Comparison of ENCODE assay signal across 16 cellular contexts in the genomic region with DNA sequence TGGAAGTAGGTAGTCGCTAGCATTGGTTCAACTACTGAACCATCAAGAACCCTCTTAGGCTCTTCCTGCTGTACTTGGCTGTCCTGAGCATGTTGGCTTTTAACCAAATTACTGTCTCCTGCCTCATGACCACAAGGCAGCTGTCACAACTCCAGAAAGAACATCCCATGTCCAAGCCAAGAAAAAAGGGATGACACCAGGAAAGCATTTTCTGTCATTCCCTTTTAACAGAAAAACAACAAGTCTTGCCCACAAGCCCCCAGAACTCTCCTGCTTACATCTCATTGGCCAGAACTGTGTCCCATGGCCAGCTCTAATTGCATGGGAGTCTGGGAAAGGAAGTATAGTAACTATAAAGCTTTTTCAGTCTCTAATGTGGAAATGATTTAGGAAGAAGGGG. TPM values are rescaled to one million over a fixed set of nuclear protein-coding genes. Genes with fewer than 3 reads are reported as not detected.
DNase-seq lines count a peak whose midpoint lies in the region; ATAC-seq and TF ChIP-seq lines count a peak whose summit lies in the region.
"Had no signal": no experiment of that assay in that cellular context is flagged by ENCODE, and none has a peak within 500 bp of the region (broad histone marks: within the 10 kb centered on the region; RNA-seq: fewer than 3 reads in every experiment).

No MANE protein-coding gene starts in this region.

- no peak overlapping the region for H3K4me3 ChIP-seq in SK-N-SH (ENCODE audit: low read depth in 2 of 2, low read length in 1 of 2)
- H3K4me3 ChIP-seq in SK-N-MC = no peak overlapping the region
- no peak overlapping the region for H3K4me3 ChIP-seq in fibroblast of pulmonary artery (replicated peaks; ENCODE audit: low read depth, low read length)
- no peak overlapping the region for H3K4me3 ChIP-seq in thymus (ENCODE audit: low read length)

- ATAC-seq in SK-N-SH treated with all-trans-retinoic acid at 6 μM for 48 hours (no peak), GM21528 (IDR thresholded peaks at IDR 0.05; ENCODE audit: low FRiP score, unreplicated experiment) (no peak), HG03039 (IDR thresholded peaks at IDR 0.05; ENCODE audit: unreplicated experiment) (no peak)
- ATAC-seq: naive thymus-derived CD4-positive, alpha-beta T cell; stimulated activated memory B cell treated with anti-CD40 and anti-IgM and Interleukin-4, amounts not matched to agents 10 μg/mL and 1 μg/mL and 100 μg/mL, for 72 hours had no signal

- no peak overlapping the region for H3K4me2 ChIP-seq in SK-N-SH

- H3K27me3 ChIP-seq in SK-N-SH (ENCODE audit: insufficient read depth) = no peaks in the 10 kb centered on the region
- H3K27me3 ChIP-seq in thymus (ENCODE audit: control insufficient read depth, insufficient read depth) = no peaks in the 10 kb centered on the region

- POLR2A ChIA-PET in SK-N-SH (lab: Yijun Ruan, JAX) = no interaction called here

- no peaks in the 10 kb centered on the region for H4K20me1 ChIP-seq in SK-N-SH (ENCODE audit: insufficient read depth)

- no peak overlapping the region; the same call in 1 of the 2 replicates for H2AFZ ChIP-seq in SK-N-SH (ENCODE audit: low read depth)

- no peaks in the 10 kb centered on the region for H3K9me2 ChIP-seq in SK-N-SH

- H3K79me2 ChIP-seq in SK-N-SH (ENCODE audit: insufficient read depth) = no peaks in the 10 kb centered on the region

- TF ChIP-seq RAD21 in SK-N-SH (IDR thresholded peaks at IDR 0.05; ENCODE audit: low read length) = no peak

- H3K9me3 ChIP-seq in SK-N-SH (no peaks in the 10 kb centered on the region), SK-N-MC (ENCODE audit: low read depth, low read length) (no peaks in the 10 kb centered on the region), thymus (ENCODE audit: control insufficient read depth) (no peaks in the 10 kb centered on the region)

- H3K4me1 ChIP-seq in SK-N-SH (ENCODE audit: control insufficient read depth in 1 of 2, insufficient read depth in 2 of 2, low read depth in 1 of 2, low read length in 1 of 2) = no peaks in the 10 kb centered on the region
- H3K4me1 ChIP-seq in thymus (ENCODE audit: control insufficient read depth, insufficient read depth, low read length) = peaks cover 4% of the 10 kb centered on the region

- no peak overlapping the region for H3K9ac ChIP-seq in SK-N-SH
- no peak overlapping the region for H3K9ac ChIP-seq in SK-N-MC (ENCODE audit: insufficient read length)

- CTCF ChIA-PET in SK-N-SH (lab: Yijun Ruan, JAX) = interaction anchor here (0.6 kb wide), 1 partner anchor 237 kb away, joined by 4 read pairs; no protein-coding TSS in a partner anchor

- DNase-seq in SK-N-SH (no peak), SK-N-MC (ENCODE audit: low read depth, low spot score) (no peak), fibroblast of pulmonary artery (ENCODE audit: low read depth) (peak; percentile 58), NCI-H146 (lab: John Stamatoyannopoulos, UW) (no peak)
- DNase-seq: activated CD4-positive, alpha-beta memory T cell treated with anti-CD3 and anti-CD28 coated beads for 36 hours; activated naive CD4-positive, alpha-beta T cell treated with anti-CD3 and anti-CD28 coated beads, Interleukin-2, amount 10 ng/mL, durations not matched to agents 7 days and 5 days; H9; naive thymus-derived CD4-positive, alpha-beta T cell; NCI-H69; SW 1271 had no signal

- H3F3A ChIP-seq in SK-N-SH (replicated peaks; ENCODE audit: insufficient read depth) = peaks cover 35% of the 10 kb centered on the region

- 76% methylated on average over 1 of the region's 1 CpG for WGBS in SK-N-SH (ENCODE audit: low lambda C conversion rate)
- 83% methylated on average over 1 of the region's 1 CpG for WGBS in thymus

- no peak overlapping the region for H3K27ac ChIP-seq in SK-N-SH (ENCODE audit: low read depth in 2 of 2, low read length in 1 of 2)
- peak overlapping the region; percentile 33 for H3K27ac ChIP-seq in SK-N-MC
- peak overlapping the region; percentile 5 for H3K27ac ChIP-seq in thymus (ENCODE audit: low read depth)

- no peaks in the 10 kb centered on the region for H3K36me3 ChIP-seq in SK-N-SH (replicated peaks in 1 of 2; ENCODE audit: control insufficient read depth in 1 of 2, insufficient read depth in 2 of 2, low read length in 1 of 2)
- no peaks in the 10 kb centered on the region for H3K36me3 ChIP-seq in SK-N-MC (ENCODE audit: insufficient read depth, low read length)
- H3K36me3 ChIP-seq in thymus (ENCODE audit: control insufficient read depth, insufficient read depth) = no peaks in the 10 kb centered on the region

- no peak for TF ChIP-seq EP300 in SK-N-SH (IDR thresholded peaks at IDR 0.05; ENCODE audit: borderline replicate concordance in 1 of 2, low read depth in 1 of 2, low read length in 1 of 2)

- TF ChIP-seq CTCF in SK-N-SH (IDR thresholded peaks at IDR 0.05) (no peak), fibroblast of pulmonary artery (IDR thresholded peaks at IDR 0.05; ENCODE audit: low read length, missing control alignments) (no peak)

TF ChIP-seq in SK-N-SH, 30 proteins besides CTCF, POLR2A, EP300 and RAD21:
- TF ChIP-seq NFIC (IDR thresholded peaks at IDR 0.05; ENCODE audit: borderline replicate concordance) = peak; percentile 30; the same call in 1 of the 2 replicates
- TF ChIP-seq, protein P1, sequence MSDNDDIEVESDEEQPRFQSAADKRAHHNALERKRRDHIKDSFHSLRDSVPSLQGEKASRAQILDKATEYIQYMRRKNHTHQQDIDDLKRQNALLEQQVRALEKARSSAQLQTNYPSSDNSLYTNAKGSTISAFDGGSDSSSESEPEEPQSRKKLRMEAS (IDR thresholded peaks at IDR 0.05; ENCODE audit: low read depth) = no peak
- TF ChIP-seq, protein P2, sequence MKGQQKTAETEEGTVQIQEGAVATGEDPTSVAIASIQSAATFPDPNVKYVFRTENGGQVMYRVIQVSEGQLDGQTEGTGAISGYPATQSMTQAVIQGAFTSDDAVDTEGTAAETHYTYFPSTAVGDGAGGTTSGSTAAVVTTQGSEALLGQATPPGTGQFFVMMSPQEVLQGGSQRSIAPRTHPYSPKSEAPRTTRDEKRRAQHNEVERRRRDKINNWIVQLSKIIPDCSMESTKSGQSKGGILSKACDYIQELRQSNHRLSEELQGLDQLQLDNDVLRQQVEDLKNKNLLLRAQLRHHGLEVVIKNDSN (IDR thresholded peaks at IDR 0.05; ENCODE audit: borderline replicate concordance, low read depth) = peak; percentile 63; the same call in 1 of the 2 replicates
TF ChIP-seq in SK-N-SH: peak in this region for 2.

TF ChIP-seq in SK-N-SH treated with all-trans-retinoic acid at 6 μM for 48 hours, 23 proteins besides CTCF, POLR2A, EP300 and RAD21:
- TF ChIP-seq ZFP30 (CRISPR knock-in tag; IDR thresholded peaks at IDR 0.05) (no peak), GLIS3 (CRISPR knock-in tag; IDR thresholded peaks at IDR 0.05) (no peak), TCF4 (CRISPR knock-in tag; IDR thresholded peaks at IDR 0.05; ENCODE audit: borderline replicate concordance) (no peak), ZNF70 (CRISPR knock-in tag; IDR thresholded peaks at IDR 0.05) (no peak), ZFP3 (CRISPR knock-in tag; IDR thresholded peaks at IDR 0.05) (no peak), ZC3H10 (CRISPR knock-in tag; IDR thresholded peaks at IDR 0.05) (no peak)
- TF ChIP-seq, protein P3, sequence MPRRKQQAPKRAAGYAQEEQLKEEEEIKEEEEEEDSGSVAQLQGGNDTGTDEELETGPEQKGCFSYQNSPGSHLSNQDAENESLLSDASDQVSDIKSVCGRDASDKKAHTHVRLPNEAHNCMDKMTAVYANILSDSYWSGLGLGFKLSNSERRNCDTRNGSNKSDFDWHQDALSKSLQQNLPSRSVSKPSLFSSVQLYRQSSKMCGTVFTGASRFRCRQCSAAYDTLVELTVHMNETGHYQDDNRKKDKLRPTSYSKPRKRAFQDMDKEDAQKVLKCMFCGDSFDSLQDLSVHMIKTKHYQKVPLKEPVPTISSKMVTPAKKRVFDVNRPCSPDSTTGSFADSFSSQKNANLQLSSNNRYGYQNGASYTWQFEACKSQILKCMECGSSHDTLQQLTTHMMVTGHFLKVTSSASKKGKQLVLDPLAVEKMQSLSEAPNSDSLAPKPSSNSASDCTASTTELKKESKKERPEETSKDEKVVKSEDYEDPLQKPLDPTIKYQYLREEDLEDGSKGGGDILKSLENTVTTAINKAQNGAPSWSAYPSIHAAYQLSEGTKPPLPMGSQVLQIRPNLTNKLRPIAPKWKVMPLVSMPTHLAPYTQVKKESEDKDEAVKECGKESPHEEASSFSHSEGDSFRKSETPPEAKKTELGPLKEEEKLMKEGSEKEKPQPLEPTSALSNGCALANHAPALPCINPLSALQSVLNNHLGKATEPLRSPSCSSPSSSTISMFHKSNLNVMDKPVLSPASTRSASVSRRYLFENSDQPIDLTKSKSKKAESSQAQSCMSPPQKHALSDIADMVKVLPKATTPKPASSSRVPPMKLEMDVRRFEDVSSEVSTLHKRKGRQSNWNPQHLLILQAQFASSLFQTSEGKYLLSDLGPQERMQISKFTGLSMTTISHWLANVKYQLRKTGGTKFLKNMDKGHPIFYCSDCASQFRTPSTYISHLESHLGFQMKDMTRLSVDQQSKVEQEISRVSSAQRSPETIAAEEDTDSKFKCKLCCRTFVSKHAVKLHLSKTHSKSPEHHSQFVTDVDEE (CRISPR knock-in tag; IDR thresholded peaks at IDR 0.05) = no peak

RNA-seq across cellular contexts. Expression of a gene that starts 2.4 kb away (rescaled TPM):
- polyA plus RNA-seq in SK-N-SH (2012; rRNA removed) = not detected in 2 replicates
- not detected in 2 replicates for polyA plus RNA-seq in SK-N-SH (2012; cell fraction: cytosol; rRNA removed)
- not detected in 2 replicates for polyA plus RNA-seq in SK-N-SH (2012; cell fraction: nucleus; rRNA removed)
- not detected for polyA plus RNA-seq in thymus
- polyA plus RNA-seq: AG04450; naive thymus-derived CD4-positive, alpha-beta T cell had no signal

RNA-seq across cellular contexts. Expression of a gene that starts 6.3 kb away (rescaled TPM):
- polyA plus RNA-seq in SK-N-SH (2012; rRNA removed) = 20.7 and 22.2 TPM in 2 replicates
- polyA plus RNA-seq in SK-N-SH (2012; cell fraction: cytosol; rRNA removed) = 16.6 and 20.3 TPM in 2 replicates
- polyA plus RNA-seq in SK-N-SH (2012; cell fraction: nucleus; rRNA removed) = 31.1 and 34.7 TPM in 2 replicates
- polyA plus RNA-seq in thymus = 6.2 TPM

RNA-seq across cellular contexts. Expression of a gene that starts 42.0 kb away (rescaled TPM):
- 3,303 and 3,363 TPM in 2 replicates for polyA plus RNA-seq in SK-N-SH (2012; rRNA removed)
- polyA plus RNA-seq in SK-N-SH (2012; cell fraction: cytosol; rRNA removed) = 3,525 and 3,641 TPM in 2 replicates
- 887 and 945 TPM in 2 replicates for polyA plus RNA-seq in SK-N-SH (2012; cell fraction: nucleus; rRNA removed)
- 3,732 TPM for polyA plus RNA-seq in thymus

RNA-seq across cellular contexts. Expression of a gene that starts 54.6 kb away (rescaled TPM):
- polyA plus RNA-seq in SK-N-SH (2012; rRNA removed) = 0.08 and 0.12 TPM in 2 replicates
- polyA plus RNA-seq in SK-N-SH (2012; cell fraction: cytosol; rRNA removed) = 0.01 and 0.06 TPM in 2 replicates
- polyA plus RNA-seq in SK-N-SH (2012; cell fraction: nucleus; rRNA removed) = 0.89 and 1.4 TPM in 2 replicates
- 1.3 TPM for polyA plus RNA-seq in thymus

RNA-seq across cellular contexts. Expression of a gene that starts 58.9 kb away (rescaled TPM):
- polyA plus RNA-seq in SK-N-SH (2012; rRNA removed) (6.6 and 10.5 TPM in 2 replicates), thymus (577 TPM)
- 1.1 and 1.5 TPM in 2 replicates for polyA plus RNA-seq in SK-N-SH (2012; cell fraction: cytosol; rRNA removed)
- polyA plus RNA-seq in SK-N-SH (2012; cell fraction: nucleus; rRNA removed) = 60.0 and 87.2 TPM in 2 replicates

Comparison
In these comparisons a context has a peak if more than half of its experiments do, and no peak if none do; other contexts are left out.
1. H3K27ac ChIP-seq: peak in SK-N-MC (single experiment) and thymus (single experiment); none in SK-N-SH (0 of 2).